13 cellular contexts compared by ENCODE assay signal in the genomic region with DNA sequence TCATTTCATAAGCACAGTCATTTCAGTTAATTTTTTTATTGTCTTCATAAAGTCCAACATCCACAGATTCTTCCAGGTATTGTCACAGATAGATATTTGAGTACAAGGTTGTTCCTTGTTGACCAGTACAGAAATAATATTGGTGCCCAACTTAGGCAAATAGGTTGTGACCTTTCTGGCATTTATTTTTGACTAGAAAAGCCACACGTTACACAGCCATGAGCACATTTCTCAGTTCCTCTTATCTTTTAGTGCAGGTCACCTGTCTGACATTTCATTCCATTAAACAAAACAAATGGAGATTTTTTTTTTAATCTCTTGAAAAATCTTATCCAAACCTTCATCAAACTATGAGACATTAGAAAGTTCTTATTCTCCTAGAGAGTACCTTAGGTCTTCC.
DNase-seq lines count a peak whose midpoint lies in the region; ATAC-seq and FAIRE-seq lines count a peak whose summit lies in the region.
"Had no signal": no experiment of that assay in that cellular context is flagged by ENCODE, and none has a peak within 500 bp of the region (broad histone marks: within the 10 kb centered on the region; RNA-seq: fewer than 3 reads in every experiment).

No MANE protein-coding gene starts in this region.

- H3K9me3 Mint-ChIP-seq in activated naive CD4-positive, alpha-beta T cell treated with anti-CD3 and anti-CD28 coated beads, Interleukin-2, amount 10 ng/mL, durations not matched to agents 7 days and 5 days = no peaks in the 10 kb centered on the region
- no peaks in the 10 kb centered on the region for H3K9me3 Mint-ChIP-seq in stimulated activated effector memory CD8-positive, alpha-beta T cell treated with anti-CD3 and anti-CD28 coated beads, Interleukin-12 subunit alpha, Interleukin-12 subunit beta, amount 100 ng/mL, for 72 hours
- H3K9me3 Mint-ChIP-seq: H9, type B pancreatic cell had no signal

- H3K36me3 Mint-ChIP-seq in activated naive CD4-positive, alpha-beta T cell treated with anti-CD3 and anti-CD28 coated beads, Interleukin-2, amount 10 ng/mL, durations not matched to agents 7 days and 5 days = no peaks in the 10 kb centered on the region
- H3K36me3 Mint-ChIP-seq in stimulated activated effector memory CD8-positive, alpha-beta T cell treated with anti-CD3 and anti-CD28 coated beads, Interleukin-12 subunit alpha, Interleukin-12 subunit beta, amount 100 ng/mL, for 72 hours = no peaks in the 10 kb centered on the region
- H3K36me3 Mint-ChIP-seq: type B pancreatic cell had no signal

- no peak overlapping the region for H3K27ac Mint-ChIP-seq in activated naive CD4-positive, alpha-beta T cell treated with anti-CD3 and anti-CD28 coated beads, Interleukin-2, amount 10 ng/mL, durations not matched to agents 7 days and 5 days
- no peak overlapping the region for H3K27ac Mint-ChIP-seq in stimulated activated effector memory CD8-positive, alpha-beta T cell treated with anti-CD3 and anti-CD28 coated beads, Interleukin-12 subunit alpha, Interleukin-12 subunit beta, amount 100 ng/mL, for 72 hours
- H3K27ac Mint-ChIP-seq: H9, type B pancreatic cell had no signal

- no peak overlapping the region for H3K4me3 Mint-ChIP-seq in activated naive CD4-positive, alpha-beta T cell treated with anti-CD3 and anti-CD28 coated beads, Interleukin-2, amount 10 ng/mL, durations not matched to agents 7 days and 5 days
- no peak overlapping the region for H3K4me3 Mint-ChIP-seq in stimulated activated effector memory CD8-positive, alpha-beta T cell treated with anti-CD3 and anti-CD28 coated beads, Interleukin-12 subunit alpha, Interleukin-12 subunit beta, amount 100 ng/mL, for 72 hours
- H3K4me3 Mint-ChIP-seq: H9, type B pancreatic cell had no signal

- CTCF ChIA-PET in activated naive CD4-positive, alpha-beta T cell treated with anti-CD3 and anti-CD28 coated beads, Interleukin-2, amount 10 ng/mL, durations not matched to agents 7 days and 5 days (lab: Charles Lee) = no interaction called here

- DNase-seq in activated naive CD4-positive, alpha-beta T cell treated with anti-CD3 and anti-CD28 coated beads, Interleukin-2, amount 10 ng/mL, durations not matched to agents 7 days and 5 days = no peak
- DNase-seq in T-helper 1 cell = no peak
- DNase-seq in frontal cortex (ENCODE audit: low spot score in 2 of 2) = no peak
- no peak for DNase-seq in stimulated activated effector memory CD8-positive, alpha-beta T cell treated with anti-CD3 and anti-CD28 coated beads, Interleukin-12 subunit alpha, Interleukin-12 subunit beta, amount 100 ng/mL, for 72 hours (ENCODE audit: low spot score in 2 of 2)
- DNase-seq: dorsolateral prefrontal cortex, glutamatergic neuron, H9, NCI-H226 had no signal

- ATAC-seq in GM18499 (IDR thresholded peaks at IDR 0.05; ENCODE audit: insufficient read depth, unreplicated experiment) (peak; percentile 88), GM19455 (IDR thresholded peaks at IDR 0.05; ENCODE audit: unreplicated experiment) (peak; percentile 85), HG02852 (IDR thresholded peaks at IDR 0.05; ENCODE audit: unreplicated experiment) (peak; percentile 94), HG03521 (IDR thresholded peaks at IDR 0.05; ENCODE audit: unreplicated experiment) (peak; percentile 90)
- no peak for ATAC-seq in stimulated activated effector memory CD8-positive, alpha-beta T cell treated with anti-CD3 and anti-CD28 coated beads, Interleukin-12 subunit alpha, Interleukin-12 subunit beta, amount 100 ng/mL, for 72 hours

- no peak for FAIRE-seq in frontal cortex (lab: Jason Lieb, UNC)

- H3K4me1 Mint-ChIP-seq in activated naive CD4-positive, alpha-beta T cell treated with anti-CD3 and anti-CD28 coated beads, Interleukin-2, amount 10 ng/mL, durations not matched to agents 7 days and 5 days = no peaks in the 10 kb centered on the region
- no peaks in the 10 kb centered on the region for H3K4me1 Mint-ChIP-seq in stimulated activated effector memory CD8-positive, alpha-beta T cell treated with anti-CD3 and anti-CD28 coated beads, Interleukin-12 subunit alpha, Interleukin-12 subunit beta, amount 100 ng/mL, for 72 hours

- H3K27me3 Mint-ChIP-seq in activated naive CD4-positive, alpha-beta T cell treated with anti-CD3 and anti-CD28 coated beads, Interleukin-2, amount 10 ng/mL, durations not matched to agents 7 days and 5 days = no peaks in the 10 kb centered on the region
